Comparison of ENCODE assay signal across 1 cellular context in genomic region chr3:152011812-152012735, GRCh38.
A peak's percentile ranks its signal among the peaks of the same experiment; 100 is the strongest.
TF ChIP-seq lines count a peak whose summit lies in the region.

No MANE protein-coding gene starts in this region.

TF ChIP-seq in K562, 482 proteins besides CTCF, POLR2A, EP300 and RAD21 (continued from another document):
- TF ChIP-seq ZBTB43 (CRISPR knock-in tag; IDR thresholded peaks at IDR 0.05): no peak
- TF ChIP-seq SETDB1 (IDR thresholded peaks at IDR 0.05; ENCODE audit: low read length): no peak
- TF ChIP-seq PHF8 (IDR thresholded peaks at IDR 0.05; ENCODE audit: borderline replicate concordance, low read length): no peak
- no peak for TF ChIP-seq WHSC1 (IDR thresholded peaks at IDR 0.05; ENCODE audit: low read length)
- TF ChIP-seq NR4A1 (CRISPR knock-in tag; IDR thresholded peaks at IDR 0.05): no peak
- no peak for TF ChIP-seq NR4A1 (tag; IDR thresholded peaks at IDR 0.05)
- TF ChIP-seq DACH1 (IDR thresholded peaks at IDR 0.05; ENCODE audit: partially characterized antibody): peak; percentile 97
- no peak for TF ChIP-seq GTF2B (IDR thresholded peaks at IDR 0.05; ENCODE audit: extremely low read depth, insufficient read length)
- TF ChIP-seq TEAD1 (CRISPR knock-in tag; IDR thresholded peaks at IDR 0.05): no peak
- TF ChIP-seq SFPQ (IDR thresholded peaks at IDR 0.05; ENCODE audit: low read depth, low read length): no peak
- TF ChIP-seq, protein P1, sequence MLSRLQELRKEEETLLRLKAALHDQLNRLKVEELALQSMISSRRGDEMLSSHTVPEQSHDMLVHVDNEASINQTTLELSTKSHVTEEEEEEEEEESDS (CRISPR knock-in tag; IDR thresholded peaks at IDR 0.05): no peak
- no peak for TF ChIP-seq TAF7 (tag; IDR thresholded peaks at IDR 0.05)
- no peak for TF ChIP-seq SIN3A (IDR thresholded peaks at IDR 0.05; ENCODE audit: borderline replicate concordance in 2 of 2, control insufficient read depth in 1 of 2, low read depth in 2 of 2, low read length in 2 of 2)
- no peak for TF ChIP-seq CREB3L1 (IDR thresholded peaks at IDR 0.05; ENCODE audit: borderline replicate concordance, low read depth)
